15 cellular contexts compared by ENCODE assay signal in the genomic region with DNA sequence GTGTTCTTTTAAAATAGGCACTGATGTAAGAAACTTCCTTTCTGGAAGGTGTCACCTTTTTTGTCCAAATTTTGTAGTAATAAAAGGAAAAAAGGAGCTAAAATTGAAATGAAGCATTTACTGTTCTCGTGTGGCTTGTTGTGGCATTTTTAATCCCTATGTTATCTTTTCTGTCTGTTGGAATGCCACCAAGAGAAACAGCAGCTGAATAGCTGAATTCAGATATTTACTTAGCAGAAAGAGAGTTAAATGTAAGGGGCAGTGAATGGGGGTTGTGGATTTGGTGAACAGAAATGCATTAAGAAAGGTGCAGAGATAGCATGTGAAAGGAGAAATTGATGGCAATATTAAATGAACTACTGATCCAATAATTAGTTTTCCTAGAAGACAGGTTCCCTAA.
"Had no signal": no experiment of that assay in that cellular context is flagged by ENCODE, and none has a peak within 500 bp of the region (broad histone marks: within the 10 kb centered on the region; RNA-seq: fewer than 3 reads in every experiment).

No MANE protein-coding gene starts in this region.

- H3K27ac Mint-ChIP-seq: activated naive CD8-positive, alpha-beta T cell treated with anti-CD3 and anti-CD28 coated beads, Interleukin-2, amount 10 ng/mL, durations not matched to agents 7 days and 5 days; activated T-helper 1 cell treated with anti-CD3 and anti-CD28 coated beads, Interleukin-12 subunit alpha, Interleukin-12 subunit beta, Interleukin-2, Interleukin-4 antibody, amounts not matched to agents 30 ng/mL and 10 ng/mL and 1 ng/mL, durations not matched to agents 14 hours and 24 hours and 36 hours; naive thymus-derived CD8-positive, alpha-beta T cell; T-helper 2 cell treated with Interferon-gamma antibody and Interleukin-4, amounts not matched to agents 5 μg/mL and 100 μg/mL, for 36 hours had no signal

- H3K4me3 Mint-ChIP-seq: activated naive CD8-positive, alpha-beta T cell treated with anti-CD3 and anti-CD28 coated beads, Interleukin-2, amount 10 ng/mL, durations not matched to agents 7 days and 5 days; activated T-helper 1 cell treated with anti-CD3 and anti-CD28 coated beads, Interleukin-12 subunit alpha, Interleukin-12 subunit beta, Interleukin-2, Interleukin-4 antibody, amounts not matched to agents 30 ng/mL and 10 ng/mL and 1 ng/mL, durations not matched to agents 14 hours and 24 hours and 36 hours; naive thymus-derived CD8-positive, alpha-beta T cell; T-helper 2 cell treated with Interferon-gamma antibody and Interleukin-4, amounts not matched to agents 5 μg/mL and 100 μg/mL, for 36 hours had no signal

- H3K4me1 Mint-ChIP-seq: activated naive CD8-positive, alpha-beta T cell treated with anti-CD3 and anti-CD28 coated beads, Interleukin-2, amount 10 ng/mL, durations not matched to agents 7 days and 5 days; naive thymus-derived CD8-positive, alpha-beta T cell had no signal

- DNase-seq: activated naive CD4-positive, alpha-beta T cell; activated naive CD8-positive, alpha-beta T cell treated with anti-CD3 and anti-CD28 coated beads, Interleukin-2, amount 10 ng/mL, durations not matched to agents 7 days and 5 days; cortex of kidney; effector CD4-positive, alpha-beta T cell; heart right ventricle; left cardiac atrium; mucosa of descending colon; naive thymus-derived CD8-positive, alpha-beta T cell; nucleus accumbens; stimulated activated CD4-positive, alpha-beta T cell treated with anti-CD3 and anti-CD28 coated beads, Interleukin-4, amount 100 ng/mL, for 24 hours; stimulated activated naive CD4-positive, alpha-beta T cell; SW 1271; tibial artery had no signal

- H3K36me3 ChIP-seq: heart right ventricle, tibial artery had no signal

- H3K27me3 Mint-ChIP-seq: activated naive CD8-positive, alpha-beta T cell treated with anti-CD3 and anti-CD28 coated beads, Interleukin-2, amount 10 ng/mL, durations not matched to agents 7 days and 5 days; naive thymus-derived CD8-positive, alpha-beta T cell had no signal

- H3K36me3 Mint-ChIP-seq: activated naive CD8-positive, alpha-beta T cell treated with anti-CD3 and anti-CD28 coated beads, Interleukin-2, amount 10 ng/mL, durations not matched to agents 7 days and 5 days; naive thymus-derived CD8-positive, alpha-beta T cell had no signal

- H3K4me1 ChIP-seq: heart right ventricle, tibial artery had no signal

- H3K9me3 ChIP-seq: heart right ventricle, mucosa of descending colon, tibial artery had no signal

- H3K9me3 Mint-ChIP-seq: activated naive CD8-positive, alpha-beta T cell treated with anti-CD3 and anti-CD28 coated beads, Interleukin-2, amount 10 ng/mL, durations not matched to agents 7 days and 5 days; activated T-helper 1 cell treated with anti-CD3 and anti-CD28 coated beads, Interleukin-12 subunit alpha, Interleukin-12 subunit beta, Interleukin-2, Interleukin-4 antibody, amounts not matched to agents 30 ng/mL and 10 ng/mL and 1 ng/mL, durations not matched to agents 14 hours and 24 hours and 36 hours had no signal

- H3K27ac ChIP-seq: heart right ventricle, tibial artery had no signal

- H3K27me3 ChIP-seq: heart right ventricle, tibial artery had no signal

- ATAC-seq: heart right ventricle; left cardiac atrium; mucosa of descending colon; naive thymus-derived CD8-positive, alpha-beta T cell had no signal

- H3K4me3 ChIP-seq: heart right ventricle, mucosa of descending colon, tibial artery had no signal
